Comparison of ENCODE assay signal across 8 cellular contexts in the genomic region with DNA sequence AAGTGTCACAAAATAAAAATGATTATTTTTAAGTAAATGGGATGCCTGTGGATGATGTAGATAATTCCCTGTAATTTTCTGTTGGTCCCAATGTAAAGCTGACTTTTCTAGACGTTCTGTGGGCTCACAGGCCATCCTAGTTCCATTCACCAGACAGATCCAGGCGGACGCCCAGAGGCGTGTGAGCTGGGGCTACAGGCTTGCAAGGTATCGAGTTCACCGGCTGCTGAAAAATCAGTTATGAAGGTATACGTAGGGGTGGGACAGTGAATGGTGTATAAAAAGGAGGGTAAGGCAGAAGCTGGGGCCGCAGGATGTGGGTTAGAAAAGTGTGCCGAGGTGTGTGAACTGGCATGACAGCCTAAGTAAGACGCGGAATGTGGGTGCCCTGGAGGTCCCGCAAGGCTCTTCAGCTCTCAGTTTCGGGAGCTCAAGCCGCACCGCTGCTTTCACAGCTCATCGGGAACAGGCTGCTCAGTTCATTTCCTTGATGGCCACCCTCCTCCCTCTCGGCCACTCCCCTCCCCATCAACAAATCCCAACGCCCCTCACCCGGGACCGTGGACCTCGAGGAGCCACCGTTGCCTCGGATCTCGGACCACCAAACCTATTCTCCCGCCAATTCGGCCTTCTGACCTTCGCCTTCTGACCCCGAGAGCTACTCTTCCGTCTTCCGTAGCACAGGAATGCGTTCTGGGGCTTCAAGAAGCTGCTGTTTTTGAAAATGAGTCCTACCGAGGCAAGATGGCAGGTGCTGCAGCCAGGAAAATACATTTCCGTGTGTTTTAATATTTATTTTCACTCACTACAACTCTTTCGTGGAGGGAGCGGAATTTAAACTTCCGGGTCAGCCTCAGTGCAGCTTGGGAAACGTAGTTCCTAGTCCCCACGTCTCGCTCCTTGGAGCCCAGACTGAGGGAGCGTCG. TPM values are rescaled to one million over a fixed set of nuclear protein-coding genes. Genes with fewer than 3 reads are reported as not detected.
A peak's percentile ranks its signal among the peaks of the same experiment; 100 is the strongest.
DNase-seq lines count a peak whose midpoint lies in the region; ATAC-seq and TF ChIP-seq lines count a peak whose summit lies in the region.

Gene XNDC1N, minus strand, starts transcription at position 782 of the 926 bp plus-strand sequence. CDS start 5,241 bp downstream, outside the sequence.

- TF ChIP-seq CTCF in foreskin keratinocyte (conservative IDR thresholded peaks at IDR 0.05) (no peak), thyroid gland (IDR thresholded peaks at IDR 0.05) (no peak)

- in situ Hi-C loops in KBM-7 (cut with MboI; ENCODE audit: low pct_unique_long_range_greater_than_20kb, low sequenced_read_pairs), result no loop called here

- WGBS in thyroid gland, 2 donors, result 0 to 1% methylated on average over 38 to 41 of the region's 41 CpGs

- H3K27ac Mint-ChIP-seq in activated T-helper 17 cell treated with anti-CD3 and anti-CD28 coated beads, Interleukin-2, amount 50 U/mL, for 72 hours, result peak within 1 kb of the TSS; percentile 99

- H3K27me3 Mint-ChIP-seq in activated T-helper 17 cell treated with anti-CD3 and anti-CD28 coated beads, Interleukin-2, amount 50 U/mL, for 72 hours, result no peaks in the 10 kb centered on the region

- no peaks in the 10 kb centered on the region for H3K36me3 ChIP-seq in thyroid gland

- H3K27ac ChIP-seq in foreskin keratinocyte (peak within 1 kb of the TSS; percentile 96), thyroid gland (peak within 1 kb of the TSS; percentile 62 to 90 (median 79))

- ATAC-seq in GM21786 (IDR thresholded peaks at IDR 0.05; ENCODE audit: unreplicated experiment), result peak; percentile 77
- ATAC-seq in activated T-helper 17 cell treated with anti-CD3 and anti-CD28 coated beads, Interleukin-2, amount 50 U/mL, for 72 hours (replicated peaks), result peak; percentile 85
- ATAC-seq in foreskin keratinocyte, result peak; percentile 93

- H3K4me3 ChIP-seq in thyroid gland (replicated peaks in 1 of 3), result peak within 1 kb of the TSS; percentile 60 to 91 (median 65)

- no peaks in the 10 kb centered on the region for H3K9me3 Mint-ChIP-seq in activated T-helper 17 cell treated with anti-CD3 and anti-CD28 coated beads, Interleukin-2, amount 50 U/mL, for 72 hours

- peak; percentile 92 for DNase-seq in EL
- peak; percentile 96 for DNase-seq in KBM-7
- DNase-seq in foreskin keratinocyte, result peak in 1 of 2 donors; percentile 95
- DNase-seq in non-pigmented ciliary epithelial cell (ENCODE audit: low read depth), result peak; percentile 56
- DNase-seq in thyroid gland, result peak in 1 of 2 donors; percentile 46

- H3K4me1 ChIP-seq in foreskin keratinocyte, result peaks cover 5% of the 10 kb centered on the region
- peaks cover 21 to 23% of the 10 kb centered on the region in 2 donors for H3K4me1 ChIP-seq in thyroid gland

- peaks cover 23% of the 10 kb centered on the region for H3K4me1 Mint-ChIP-seq in activated T-helper 17 cell treated with anti-CD3 and anti-CD28 coated beads, Interleukin-2, amount 50 U/mL, for 72 hours

- H3K9me3 ChIP-seq in thyroid gland, result no peaks in the 10 kb centered on the region

- H3K27me3 ChIP-seq in foreskin keratinocyte (no peaks in the 10 kb centered on the region), thyroid gland (no peaks in the 10 kb centered on the region)

- peak within 1 kb of the TSS; percentile 98 for H3K4me3 Mint-ChIP-seq in activated T-helper 17 cell treated with anti-CD3 and anti-CD28 coated beads, Interleukin-2, amount 50 U/mL, for 72 hours

- TF ChIP-seq POLR2A in thyroid gland (IDR thresholded peaks at IDR 0.05), result no peak

- peaks cover 40% of the 10 kb centered on the region for H3K36me3 Mint-ChIP-seq in activated T-helper 17 cell treated with anti-CD3 and anti-CD28 coated beads, Interleukin-2, amount 50 U/mL, for 72 hours (ENCODE audit: low read depth)

- intact Hi-C loops in thyroid gland (cut with DNase I), result no loop called here

TF ChIP-seq in PFSK-1, 5 proteins besides CTCF, POLR2A, EP300 and RAD21:
- TF ChIP-seq SIN3A (IDR thresholded peaks at IDR 0.05; ENCODE audit: borderline replicate concordance, insufficient read depth, low read length), result peak; percentile 61; the same call in 1 of the 2 replicates
- peak in 1 of 2 experiments; percentile 43; a peak in 1 of 4 replicates for TF ChIP-seq REST (IDR thresholded peaks at IDR 0.05; ENCODE audit: insufficient read depth in 1 of 2, low read depth in 2 of 2, low read length in 2 of 2)
- peak; percentile 58 for TF ChIP-seq POLR2AphosphoS5 (IDR thresholded peaks at IDR 0.05; ENCODE audit: low read depth, low read length)
- no peak for TF ChIP-seq TAF1 (IDR thresholded peaks at IDR 0.05; ENCODE audit: borderline replicate concordance, insufficient read depth, low read length)

RNA-seq across cellular contexts. Expression of gene XNDC1N, which starts in this region (rescaled TPM):
- polyA plus RNA-seq in PFSK-1 (2012; ENCODE audit: insufficient read length, low read depth), result 1.4 TPM
- 10 to 100 TPM; 13.9 to 16.6 TPM for total RNA-seq in activated T-helper 17 cell treated with anti-CD3 and anti-CD28 coated beads, Interleukin-2, amount 50 U/mL, for 72 hours
- total RNA-seq in foreskin keratinocyte (3.7 and 4.4 TPM in 2 replicates), thyroid gland (10 to 100 TPM; 13.8 to 19.9 (median 16.4) TPM)
- 1.2 and 1.4 TPM in 2 replicates for polyA plus RNA-seq in foreskin keratinocyte
